12 cellular contexts compared by ENCODE assay signal in genomic region chr4:1766336-1767057, GRCh38. TPM values are rescaled to one million over a fixed set of nuclear protein-coding genes. Genes with fewer than 3 reads are reported as not detected.
DNase-seq lines count a peak whose midpoint lies in the region; ATAC-seq and TF ChIP-seq lines count a peak whose summit lies in the region.
"Had no signal": no experiment of that assay in that cellular context is flagged by ENCODE, and none has a peak within 500 bp of the region (broad histone marks: within the 10 kb centered on the region; RNA-seq: fewer than 3 reads in every experiment).

No MANE protein-coding gene starts in this region.

- H3K9me3 Mint-ChIP-seq in glutamatergic neuron (ENCODE audit: unreplicated experiment): peaks cover 2% of the 10 kb centered on the region
- no peaks in the 10 kb centered on the region for H3K9me3 Mint-ChIP-seq in CD8-positive, alpha-beta T cell

- H3K9ac ChIP-seq in HUES48 (ENCODE audit: low read depth, low read length): no peak overlapping the region

- no peaks in the 10 kb centered on the region for H3K4me1 Mint-ChIP-seq in glutamatergic neuron (ENCODE audit: low read depth, unreplicated experiment)
- H3K4me1 Mint-ChIP-seq in CD8-positive, alpha-beta T cell (ENCODE audit: low read depth): peaks cover 6% of the 10 kb centered on the region

- intact Hi-C loops in adrenal gland (cut with DNase I): no loop called here
- intact Hi-C loops in CD8-positive, alpha-beta T cell (cut with DNase I, micrococcal nuclease): no loop called here

- H3K9me3 ChIP-seq in HUES48 (ENCODE audit: control insufficient read depth, insufficient read depth, low read length) (no peaks in the 10 kb centered on the region), adrenal gland (replicated peaks in 1 of 3) (no peaks in the 10 kb centered on the region), iPS-18c (ENCODE audit: control insufficient read depth, insufficient read depth, low read length) (no peaks in the 10 kb centered on the region), suprapubic skin (no peaks in the 10 kb centered on the region)
- H3K9me3 ChIP-seq in CD8-positive, alpha-beta T cell (ENCODE audit: low read length): no peaks in the 10 kb centered on the region
- H3K9me3 ChIP-seq: neutrophil had no signal

- H3K4me1 ChIP-seq in HUES48 (ENCODE audit: control insufficient read depth, insufficient read depth, low read length): peaks cover 25% of the 10 kb centered on the region
- H3K4me1 ChIP-seq in adrenal gland (replicated peaks in 1 of 2): peaks cover 18 to 21% of the 10 kb centered on the region in 2 donors
- peaks cover 65% of the 10 kb centered on the region for H3K4me1 ChIP-seq in suprapubic skin
- no peaks in the 10 kb centered on the region for H3K4me1 ChIP-seq in CD8-positive, alpha-beta T cell (ENCODE audit: insufficient read depth, low read length)

- H3K27me3 ChIP-seq in HUES48 (ENCODE audit: control insufficient read depth, insufficient read depth, low read length) (peaks cover 8% of the 10 kb centered on the region), adrenal gland (no peaks in the 10 kb centered on the region), suprapubic skin (peaks cover 35% of the 10 kb centered on the region)
- no peaks in the 10 kb centered on the region for H3K27me3 ChIP-seq in CD8-positive, alpha-beta T cell (ENCODE audit: insufficient read depth, low read length)

- TF ChIP-seq CTCF in adrenal gland (IDR thresholded peaks at IDR 0.05): no peak
- TF ChIP-seq CTCF in suprapubic skin (IDR thresholded peaks at IDR 0.05): no peak
- no peak for TF ChIP-seq CTCF in glutamatergic neuron (IDR thresholded peaks at IDR 0.05; ENCODE audit: partially characterized antibody, unreplicated experiment)
- no peak for TF ChIP-seq CTCF in CD8-positive, alpha-beta T cell (IDR thresholded peaks at IDR 0.05)

- TF ChIP-seq POLR2A in adrenal gland (IDR thresholded peaks at IDR 0.05) (no peak), suprapubic skin (IDR thresholded peaks at IDR 0.05) (no peak)

- no peaks in the 10 kb centered on the region for H3K36me3 Mint-ChIP-seq in glutamatergic neuron (ENCODE audit: unreplicated experiment)
- H3K36me3 Mint-ChIP-seq in CD8-positive, alpha-beta T cell: no peaks in the 10 kb centered on the region

- TF ChIP-seq EP300 in suprapubic skin (IDR thresholded peaks at IDR 0.05): no peak

- H3K4me3 Mint-ChIP-seq in glutamatergic neuron (ENCODE audit: unreplicated experiment): no peak overlapping the region
- H3K4me3 Mint-ChIP-seq in CD8-positive, alpha-beta T cell: no peak overlapping the region

- POLR2A ChIA-PET in CD8-positive, alpha-beta T cell (lab: Charles Lee): no interaction called here

- ATAC-seq in GM21529 (IDR thresholded peaks at IDR 0.05; ENCODE audit: unreplicated experiment): no peak
- no peak for ATAC-seq in CD8-positive, alpha-beta T cell

- WGBS in adrenal gland, 4 donors: 39 to 60% (median 46%) methylated on average over 9 to 41 of the region's 41 CpGs
- WGBS in suprapubic skin: 0% methylated on average over 2 of the region's 41 CpGs

- H3K36me3 ChIP-seq in HUES48 (ENCODE audit: control insufficient read depth, insufficient read depth, low read length) (no peaks in the 10 kb centered on the region), adrenal gland (replicated peaks in 1 of 2) (no peaks in the 10 kb centered on the region), suprapubic skin (no peaks in the 10 kb centered on the region)
- no peaks in the 10 kb centered on the region for H3K36me3 ChIP-seq in CD8-positive, alpha-beta T cell (ENCODE audit: insufficient read depth, low read length)
- H3K36me3 ChIP-seq: neutrophil had no signal

- no peaks in the 10 kb centered on the region for H3K27me3 Mint-ChIP-seq in glutamatergic neuron (ENCODE audit: unreplicated experiment)
- H3K27me3 Mint-ChIP-seq in CD8-positive, alpha-beta T cell (ENCODE audit: low read depth): peaks cover 25% of the 10 kb centered on the region

- no peak overlapping the region for H3K27ac Mint-ChIP-seq in glutamatergic neuron (ENCODE audit: unreplicated experiment)
- H3K27ac Mint-ChIP-seq in CD8-positive, alpha-beta T cell: no peak overlapping the region

- CTCF ChIA-PET in CD8-positive, alpha-beta T cell (lab: Charles Lee): no interaction called here

- H3K4me3 ChIP-seq in HUES48 (ENCODE audit: low read depth, low read length) (peak overlapping the region; percentile 37), adrenal gland (peak overlapping the region in 1 of 4 donors; percentile 59), iPS-18c (ENCODE audit: insufficient read depth, low read depth, low read length) (peak overlapping the region; percentile 20; the same call in 1 of the 2 replicates), suprapubic skin (peak overlapping the region; percentile 56)
- no peak overlapping the region for H3K4me3 ChIP-seq in CD8-positive, alpha-beta T cell (ENCODE audit: low read depth, low read length)

- peak; percentile 43 to 86 (median 79) for DNase-seq in adrenal gland
- DNase-seq in suprapubic skin (ENCODE audit: low spot score in 2 of 2): no peak
- DNase-seq in glutamatergic neuron: no peak
- DNase-seq in CD8-positive, alpha-beta T cell: no peak
- DNase-seq: activated CD4-positive, CD25-positive, alpha-beta regulatory T cell treated with anti-CD3 and anti-CD28 coated beads, Interleukin-2, amount 50 U/mL, for 72 hours; GF-D8; NCI-H2029 treated with DMSO at 0.1 percent for 48 hours had no signal

- H3K27ac ChIP-seq in HUES48 (ENCODE audit: low read depth, low read length) (peak overlapping the region; percentile 72), adrenal gland (peak overlapping the region in 1 of 5 donors; percentile 45), suprapubic skin (no peak overlapping the region)
- H3K27ac ChIP-seq in CD8-positive, alpha-beta T cell (ENCODE audit: low read depth, low read length): no peak overlapping the region
- H3K27ac ChIP-seq: HL-60, neutrophil had no signal

RNA-seq across cellular contexts. Expression of gene FGFR3, which starts 26.6 kb away (rescaled TPM):
- total RNA-seq in adrenal gland (1 to 10 TPM in 6 of 8 donors, under 1 TPM in 2; 0.78 to 4.4 (median 1.9) TPM), suprapubic skin (100 to 1,000 TPM; 511 to 829 (median 662) TPM), glutamatergic neuron (ENCODE audit: unreplicated experiment) (11.3 TPM)
- 1 to 10 TPM in 2 of 3 donors, under 1 TPM in 1; 0.11 to 4.7 (median 2.1) TPM for polyA plus RNA-seq in adrenal gland
- total RNA-seq in CD8-positive, alpha-beta T cell: not detected

RNA-seq across cellular contexts. Expression of gene TACC3, which starts 45.2 kb away (rescaled TPM):
- total RNA-seq in adrenal gland (10 to 100 TPM in 7 of 8 donors, 1 to 10 TPM in 1; 8.1 to 26.5 (median 11.4) TPM), suprapubic skin (10 to 100 TPM in 2 of 4 donors, 1 to 10 TPM in 2; 7.2 to 11.7 (median 8.8) TPM), glutamatergic neuron (ENCODE audit: unreplicated experiment) (23.0 TPM)
- polyA plus RNA-seq in adrenal gland: 10 to 100 TPM in 2 of 3 donors, 1 to 10 TPM in 1; 5.5 to 21.1 (median 19.7) TPM
- total RNA-seq in CD8-positive, alpha-beta T cell: 100 to 1,000 TPM; 131 to 137 TPM

RNA-seq across cellular contexts. Expression of gene TMEM129, which starts 45.4 kb away (rescaled TPM):
- 100 to 1,000 TPM in 1 of 8 donors, 10 to 100 TPM in 7; 29.0 to 119 (median 59.7) TPM for total RNA-seq in adrenal gland
- 10 to 100 TPM; 14.9 to 45.0 (median 43.5) TPM for polyA plus RNA-seq in adrenal gland
- total RNA-seq in suprapubic skin: 10 to 100 TPM; 50.4 to 77.2 (median 57.6) TPM
- total RNA-seq in glutamatergic neuron (ENCODE audit: unreplicated experiment): 23.8 TPM
- 10 to 100 TPM; 14.5 to 14.8 TPM for total RNA-seq in CD8-positive, alpha-beta T cell

RNA-seq across cellular contexts. Expression of gene SLBP, which starts 54.4 kb away (rescaled TPM):
- total RNA-seq in adrenal gland (10 to 100 TPM; 29.2 to 53.2 (median 38.1) TPM), suprapubic skin (10 to 100 TPM; 36.9 to 59.1 (median 40.8) TPM), glutamatergic neuron (ENCODE audit: unreplicated experiment) (25.0 TPM)
- polyA plus RNA-seq in adrenal gland: 10 to 100 TPM; 19.0 to 81.0 (median 24.6) TPM
- total RNA-seq in CD8-positive, alpha-beta T cell: 10 to 100 TPM; 61.2 to 62.6 TPM

Comparison
In these comparisons a context has a peak if more than half of its experiments do, and no peak if none do; other contexts are left out.
1. DNase-seq: peak in adrenal gland (7 of 7); none in suprapubic skin (0 of 2), glutamatergic neuron (single experiment) and CD8-positive, alpha-beta T cell (0 of 7).
2. RNA of gene FGFR3, which starts 26.6 kb away (total RNA-seq): 511 to 829 TPM in suprapubic skin; 11.3 TPM in glutamatergic neuron (single experiment), 0.78 to 4.4 TPM in adrenal gland and not detected in CD8-positive, alpha-beta T cell; every median in the first group is over 10 times any median in the second.